Comparison of ENCODE assay signal across 24 cellular contexts in genomic region chrX:11864171-11864570, GRCh38.
DNase-seq lines count a peak whose midpoint lies in the region; ATAC-seq, FAIRE-seq and TF ChIP-seq lines count a peak whose summit lies in the region.
"Had no signal": no experiment of that assay in that cellular context is flagged by ENCODE, and none has a peak within 500 bp of the region (broad histone marks: within the 10 kb centered on the region; RNA-seq: fewer than 3 reads in every experiment).

No MANE protein-coding gene starts in this region.

- CTCF ChIA-PET in A549 (lab: Yijun Ruan, JAX): no interaction called here

- ATAC-seq in A549 (no peak), gastrocnemius medialis (no peak)
- ATAC-seq: HCT116 had no signal

- H3K36me3 ChIP-seq in gastrocnemius medialis: no peaks in the 10 kb centered on the region
- H3K36me3 ChIP-seq: BLaER1 treated with 17β-estradiol and CSF1 and Interleukin-3, amounts not matched to agents 10 nM and 100 nM; Peyer's patch had no signal

- TF ChIP-seq POLR2A in A549 (IDR thresholded peaks at IDR 0.05; ENCODE audit: low read length) (no peak), gastrocnemius medialis (IDR thresholded peaks at IDR 0.05) (no peak)

- no peak overlapping the region for H3K4me3 ChIP-seq in A549
- H3K4me3 ChIP-seq in gastrocnemius medialis: no peak overlapping the region
- H3K4me3 ChIP-seq: BLaER1 treated with 17β-estradiol and CSF1 and Interleukin-3, amounts not matched to agents 10 nM and 100 nM; Peyer's patch had no signal

- 85% methylated on average over 2 of the region's 2 CpGs for WGBS in A549 (ENCODE audit: missing lambda C conversion rate)

- TF ChIP-seq EP300 in A549 (IDR thresholded peaks at IDR 0.05): no peak

- intact Hi-C loops in gastrocnemius medialis (cut with DNase I; ENCODE audit: low total_unique reads): no loop called here

- no peak overlapping the region for H3K4me2 ChIP-seq in A549
- H3K4me2 ChIP-seq: BLaER1 treated with 17β-estradiol and CSF1 and Interleukin-3, amounts not matched to agents 10 nM and 100 nM; SK-N-SH had no signal

- no peak for TF ChIP-seq CTCF in A549 (IDR thresholded peaks at IDR 0.05)
- no peak for TF ChIP-seq CTCF in gastrocnemius medialis (IDR thresholded peaks at IDR 0.05 in 4 of 5, conservative IDR thresholded peaks at IDR 0.05 in 1 of 5)

- H3K9me3 ChIP-seq in A549 (no peaks in the 10 kb centered on the region), gastrocnemius medialis (no peaks in the 10 kb centered on the region)
- H3K9me3 ChIP-seq: BLaER1 treated with 17β-estradiol and CSF1 and Interleukin-3, amounts not matched to agents 10 nM and 100 nM; Peyer's patch; SK-N-SH had no signal

- H3K4me1 ChIP-seq in A549: no peaks in the 10 kb centered on the region
- no peaks in the 10 kb centered on the region for H3K4me1 ChIP-seq in gastrocnemius medialis
- H3K4me1 ChIP-seq: Peyer's patch had no signal

- in situ Hi-C loops in SK-MEL-5 (cut with HindIII; ENCODE audit: low pct_unique_long_range_greater_than_20kb, low sequenced_read_pairs) (no loop called here), gastrocnemius medialis (cut with MboI; ENCODE audit: low sequenced_read_pairs in 4 of 4) (no loop called here)

- H3K27ac ChIP-seq in A549 (no peak overlapping the region), gastrocnemius medialis (no peak overlapping the region)
- H3K27ac ChIP-seq: BLaER1 treated with 17β-estradiol and CSF1 and Interleukin-3, amounts not matched to agents 10 nM and 100 nM; HL-60; Peyer's patch had no signal

- FAIRE-seq in A549 (lab: Jason Lieb, UNC) (peak; percentile 63), GM19239 (lab: Jason Lieb, UNC) (peak; percentile 14)
- FAIRE-seq: A204.1 had no signal

- POLR2A ChIA-PET in A549 (lab: Yijun Ruan, JAX): no interaction called here

- no peaks in the 10 kb centered on the region for H3K27me3 ChIP-seq in gastrocnemius medialis
- H3K27me3 ChIP-seq: Peyer's patch had no signal

- TF ChIP-seq RAD21 in A549 (conservative IDR thresholded peaks at IDR 0.05 in 1 of 2, IDR thresholded peaks at IDR 0.05 in 1 of 2): no peak

- no peak for DNase-seq in A549 (ENCODE audit: low read depth in 1 of 2, low spot score in 1 of 2)
- no peak for DNase-seq in GM19239 (ENCODE audit: insufficient read length, low spot score)
- peak; percentile 1 for DNase-seq in SK-MEL-5 (ENCODE audit: low read depth, low spot score)
- peak; percentile 1 for DNase-seq in glomerular visceral epithelial cell (ENCODE audit: extremely low spot score)
- DNase-seq in activated CD4-positive, alpha-beta T cell treated with anti-CD3 and anti-CD28 coated beads, Interleukin-2, amount 50 U/mL, for 48 hours: no peak
- DNase-seq in NCI-H2227 treated with DMSO at 0.1 percent for 48 hours (lab: John Stamatoyannopoulos, UW): no peak
- no peak for DNase-seq in gastrocnemius medialis
- DNase-seq: AML-193; CD4-positive, alpha-beta T cell; DMS53; NCI-H1092; NCI-H1417 treated with DMSO at 0.1 percent for 48 hours; NCI-H1694 treated with DMSO at 0.1 percent for 48 hours; NCI-H2081 treated with DMSO at 0.1 percent for 48 hours; NCI-H446 treated with DMSO at 0.1 percent for 48 hours; NCI-H526; NCI-H82; Peyer's patch; SIG-M5; SK-N-SH had no signal

TF ChIP-seq in A549, 52 proteins besides CTCF, POLR2A, EP300 and RAD21:
- TF ChIP-seq ZSCAN20 (CRISPR knock-in tag; IDR thresholded peaks at IDR 0.05) (no peak), RARB (CRISPR knock-in tag; IDR thresholded peaks at IDR 0.05) (no peak), BHLHE40 (IDR thresholded peaks at IDR 0.05; ENCODE audit: low read depth, low read length) (no peak), KDM1A (IDR thresholded peaks at IDR 0.05; ENCODE audit: low read depth) (no peak)
- TF ChIP-seq, protein P1, sequence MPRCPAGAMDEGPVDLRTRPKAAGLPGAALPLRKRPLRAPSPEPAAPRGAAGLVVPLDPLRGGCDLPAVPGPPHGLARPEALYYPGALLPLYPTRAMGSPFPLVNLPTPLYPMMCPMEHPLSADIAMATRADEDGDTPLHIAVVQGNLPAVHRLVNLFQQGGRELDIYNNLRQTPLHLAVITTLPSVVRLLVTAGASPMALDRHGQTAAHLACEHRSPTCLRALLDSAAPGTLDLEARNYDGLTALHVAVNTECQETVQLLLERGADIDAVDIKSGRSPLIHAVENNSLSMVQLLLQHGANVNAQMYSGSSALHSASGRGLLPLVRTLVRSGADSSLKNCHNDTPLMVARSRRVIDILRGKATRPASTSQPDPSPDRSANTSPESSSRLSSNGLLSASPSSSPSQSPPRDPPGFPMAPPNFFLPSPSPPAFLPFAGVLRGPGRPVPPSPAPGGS (IDR thresholded peaks at IDR 0.05): no peak
TF ChIP-seq in A549: peak in this region for 0.

Comparison
In these comparisons a context has a peak if more than half of its experiments do, and no peak if none do; other contexts are left out.
1. DNase-seq: peak in SK-MEL-5 (single experiment) and glomerular visceral epithelial cell (single experiment); none in A549 (0 of 2), GM19239 (single experiment), activated CD4-positive, alpha-beta T cell treated with anti-CD3 and anti-CD28 coated beads, Interleukin-2, amount 50 U/mL, for 48 hours (0 of 2), NCI-H2227 treated with DMSO at 0.1 percent for 48 hours (single experiment) and gastrocnemius medialis (0 of 2).